Comparison of ENCODE assay signal across 19 cellular contexts in genomic region chr4:138499627-138500026, GRCh38.
"Had no signal": no experiment of that assay in that cellular context is flagged by ENCODE, and none has a peak within 500 bp of the region (broad histone marks: within the 10 kb centered on the region; RNA-seq: fewer than 3 reads in every experiment).

No MANE protein-coding gene starts in this region.

- H3K4me1 Mint-ChIP-seq: activated naive CD8-positive, alpha-beta T cell treated with anti-CD3 and anti-CD28 coated beads, Interleukin-2, amount 50 U/mL, for 24 hours had no signal

- H3K27me3 ChIP-seq: breast epithelium, heart left ventricle, right atrium auricular region, tibial nerve, vagina had no signal

- H3K27me3 Mint-ChIP-seq: activated naive CD8-positive, alpha-beta T cell treated with anti-CD3 and anti-CD28 coated beads, Interleukin-2, amount 50 U/mL, for 24 hours; effector memory CD8-positive, alpha-beta T cell; natural killer cell treated with Interleukin-12 subunit alpha and Interleukin-12 subunit beta and Interleukin-15 and Interleukin-18, amount 100 ng/mL, for 72 hours; progenitor cell of endocrine pancreas had no signal

- H3K27ac Mint-ChIP-seq: activated naive CD8-positive, alpha-beta T cell treated with anti-CD3 and anti-CD28 coated beads, Interleukin-2, amount 50 U/mL, for 24 hours; effector memory CD8-positive, alpha-beta T cell; natural killer cell treated with Interleukin-12 subunit alpha and Interleukin-12 subunit beta and Interleukin-15 and Interleukin-18, amount 100 ng/mL, for 72 hours; progenitor cell of endocrine pancreas had no signal

- ATAC-seq: activated CD4-positive, CD25-positive, alpha-beta regulatory T cell treated with anti-CD3 and anti-CD28 coated beads, Interleukin-2, amount 50 U/mL, for 24 hours; activated naive CD8-positive, alpha-beta T cell treated with anti-CD3 and anti-CD28 coated beads, Interleukin-2, amount 50 U/mL, for 24 hours; effector memory CD8-positive, alpha-beta T cell; heart left ventricle; natural killer cell treated with Interleukin-12 subunit alpha and Interleukin-12 subunit beta and Interleukin-15 and Interleukin-18, amount 100 ng/mL, for 72 hours had no signal

- H3K4me3 ChIP-seq: breast epithelium, heart left ventricle, right atrium auricular region, skin epidermis, tibial nerve, vagina had no signal

- H3K36me3 ChIP-seq: breast epithelium, heart left ventricle, right atrium auricular region, tibial nerve, vagina had no signal

- H3K9me3 ChIP-seq: vagina had no signal

- DNase-seq: activated naive CD4-positive, alpha-beta T cell treated with Interleukin-2 at 50 U/mL for 16 hours; activated naive CD8-positive, alpha-beta T cell treated with anti-CD3 and anti-CD28 coated beads, Interleukin-2, amount 50 U/mL, for 24 hours; activated T-cell treated with anti-CD3 and anti-CD28 coated beads for 4 hours; aorta; dermis blood vessel endothelial cell; effector memory CD8-positive, alpha-beta T cell; foreskin melanocyte; heart left ventricle; stimulated activated CD4-positive, alpha-beta T cell treated with anti-CD3 and anti-CD28 coated beads, Interleukin-4, amount 100 ng/mL, for 24 hours; stimulated activated naive CD4-positive, alpha-beta T cell had no signal

- H3K27ac ChIP-seq: breast epithelium, epithelial cell of prostate, heart left ventricle, right atrium auricular region, skin epidermis, tibial nerve, vagina had no signal

- H3K9me3 Mint-ChIP-seq: activated naive CD8-positive, alpha-beta T cell treated with anti-CD3 and anti-CD28 coated beads, Interleukin-2, amount 50 U/mL, for 24 hours had no signal

- H3K4me1 ChIP-seq: breast epithelium, heart left ventricle, right atrium auricular region, tibial nerve, vagina had no signal

- H3K4me3 Mint-ChIP-seq: activated naive CD8-positive, alpha-beta T cell treated with anti-CD3 and anti-CD28 coated beads, Interleukin-2, amount 50 U/mL, for 24 hours; effector memory CD8-positive, alpha-beta T cell; natural killer cell treated with Interleukin-12 subunit alpha and Interleukin-12 subunit beta and Interleukin-15 and Interleukin-18, amount 100 ng/mL, for 72 hours had no signal
